Comparison of ENCODE assay signal across 11 cellular contexts in genomic region chr16:1154291-1154886, GRCh38. TPM values are rescaled to one million over a fixed set of nuclear protein-coding genes. Genes with fewer than 3 reads are reported as not detected.
DNase-seq lines count a peak whose midpoint lies in the region; ATAC-seq and TF ChIP-seq lines count a peak whose summit lies in the region.
"Had no signal": no experiment of that assay in that cellular context is flagged by ENCODE, and none has a peak within 500 bp of the region (broad histone marks: within the 10 kb centered on the region; RNA-seq: fewer than 3 reads in every experiment).

No MANE protein-coding gene starts in this region.

- H3K36me3 Mint-ChIP-seq in CD8-positive, alpha-beta T cell = no peaks in the 10 kb centered on the region

- H3K27ac Mint-ChIP-seq in CD8-positive, alpha-beta T cell = peak overlapping the region; percentile 22

- no peak for TF ChIP-seq POLR2A in prostate gland (IDR thresholded peaks at IDR 0.05)

- peaks cover 12% of the 10 kb centered on the region for H3K27me3 Mint-ChIP-seq in CD8-positive, alpha-beta T cell (ENCODE audit: low read depth)

- peak overlapping the region; percentile 54 for H3K4me3 Mint-ChIP-seq in CD8-positive, alpha-beta T cell

- H3K9me3 ChIP-seq in CD8-positive, alpha-beta T cell (ENCODE audit: low read length) = no peaks in the 10 kb centered on the region
- peaks cover 2% of the 10 kb centered on the region for H3K9me3 ChIP-seq in iPS-18c (ENCODE audit: control insufficient read depth, insufficient read depth, low read length)
- H3K9me3 ChIP-seq in prostate gland = no peaks in the 10 kb centered on the region

- peaks cover 12% of the 10 kb centered on the region for H3K27me3 ChIP-seq in CD8-positive, alpha-beta T cell (ENCODE audit: insufficient read depth, low read length)
- no peaks in the 10 kb centered on the region for H3K27me3 ChIP-seq in prostate gland (replicated peaks; ENCODE audit: insufficient read depth)

- intact Hi-C loops in CD8-positive, alpha-beta T cell (cut with DNase I, micrococcal nuclease) = loop anchor here in 1 of 2 experiments (10.0 kb wide), 1 partner anchor 260 kb away; the partner anchor contains the start of gene UNKL
- intact Hi-C loops in prostate gland (cut with DNase I) = loop anchor here (2.0 kb wide), 1 partner anchor 28 kb away; no protein-coding TSS in a partner anchor

- no peaks in the 10 kb centered on the region for H3K36me3 ChIP-seq in CD8-positive, alpha-beta T cell (ENCODE audit: insufficient read depth, low read length)
- H3K36me3 ChIP-seq in prostate gland = no peaks in the 10 kb centered on the region

- no peaks in the 10 kb centered on the region for H3K9me3 Mint-ChIP-seq in CD8-positive, alpha-beta T cell

- TF ChIP-seq CTCF in CD8-positive, alpha-beta T cell (IDR thresholded peaks at IDR 0.05) = no peak
- TF ChIP-seq CTCF in VCaP (conservative IDR thresholded peaks at IDR 0.05) = no peak
- no peak for TF ChIP-seq CTCF in prostate gland (IDR thresholded peaks at IDR 0.05)

- 43% methylated on average over 29 of the region's 31 CpGs for WGBS in prostate gland

- no peak overlapping the region for H3K4me3 ChIP-seq in CD8-positive, alpha-beta T cell (ENCODE audit: low read depth, low read length)
- H3K4me3 ChIP-seq in iPS-18c (ENCODE audit: insufficient read depth, low read depth, low read length) = peak overlapping the region; percentile 64
- H3K4me3 ChIP-seq in prostate gland = peak overlapping the region; percentile 35 to 53

- peaks cover 11% of the 10 kb centered on the region for H3K4me1 ChIP-seq in CD8-positive, alpha-beta T cell (ENCODE audit: insufficient read depth, low read length)
- H3K4me1 ChIP-seq in prostate gland (replicated peaks) = peaks cover 6% of the 10 kb centered on the region
- H3K4me1 ChIP-seq: foreskin keratinocyte had no signal

- no peak for ATAC-seq in CD8-positive, alpha-beta T cell
- no peak for ATAC-seq in GM21576 (IDR thresholded peaks at IDR 0.05; ENCODE audit: unreplicated experiment)
- ATAC-seq: activated CD4-positive, CD25-positive, alpha-beta regulatory T cell treated with anti-CD3 and anti-CD28 coated beads, Interleukin-2, amount 50 U/mL, for 24 hours; foreskin keratinocyte had no signal

- CTCF ChIA-PET in CD8-positive, alpha-beta T cell (lab: Charles Lee) = no interaction called here

- POLR2A ChIA-PET in CD8-positive, alpha-beta T cell (lab: Charles Lee) = no interaction called here

- no peak for DNase-seq in CD8-positive, alpha-beta T cell
- DNase-seq in prostate gland (ENCODE audit: low spot score) (no peak), DMS53 (lab: John Stamatoyannopoulos, UW) (no peak), SKM-1 treated with dmso at 0.1 percent for 144 hours (lab: John Stamatoyannopoulos, UW; ENCODE audit: unreplicated experiment) (no peak), DMS153 treated with DMSO at 0.1 percent for 48 hours (lab: John Stamatoyannopoulos, UW; ENCODE audit: unreplicated experiment) (no peak)
- DNase-seq: foreskin keratinocyte had no signal

- no peak overlapping the region for H3K27ac ChIP-seq in CD8-positive, alpha-beta T cell (ENCODE audit: low read depth, low read length)
- H3K27ac ChIP-seq in VCaP = peak overlapping the region; percentile 88
- peak overlapping the region; percentile 76 to 87 for H3K27ac ChIP-seq in prostate gland
- H3K27ac ChIP-seq: foreskin keratinocyte had no signal

- peaks cover 2% of the 10 kb centered on the region for H3K4me1 Mint-ChIP-seq in CD8-positive, alpha-beta T cell (ENCODE audit: low read depth)

RNA-seq across cellular contexts. Expression of gene CACNA1H, which starts 1.5 kb away (rescaled TPM):
- total RNA-seq in CD8-positive, alpha-beta T cell = 1 to 10 TPM; 1.5 to 1.9 TPM
- total RNA-seq in prostate gland = 100 to 1,000 TPM in 1 of 2 donors, 10 to 100 TPM in 1; 32.5 to 111 TPM
- total RNA-seq: foreskin keratinocyte had no signal

RNA-seq across cellular contexts. Expression of gene C1QTNF8, which starts 58.3 kb away (rescaled TPM):
- not detected for total RNA-seq in CD8-positive, alpha-beta T cell
- total RNA-seq in prostate gland = under 1 TPM in 1 of 2 donors, not detected in 1; 0.34 TPM
- total RNA-seq: foreskin keratinocyte, pulmonary artery endothelial cell had no signal

Comparison
In these comparisons a context has a peak if more than half of its experiments do, and no peak if none do; other contexts are left out.
1. RNA of gene CACNA1H, which starts 1.5 kb away (total RNA-seq): 32.5 to 111 TPM in prostate gland; 1.5 to 1.9 TPM in CD8-positive, alpha-beta T cell; every median in the first group is over 10 times any median in the second.